Comparison of ENCODE assay signal across 6 cellular contexts in genomic region chr14:106477600-106477999, GRCh38.
DNase-seq lines count a peak whose midpoint lies in the region; ATAC-seq, FAIRE-seq and TF ChIP-seq lines count a peak whose summit lies in the region.
"Not testable (repeated sequence)": the region's sequence is repeated elsewhere in the genome, so short reads cannot be mapped to it uniquely, and the experiment has no call there.

No MANE protein-coding gene starts in this region.

- not testable (repeated sequence) for H3K9me3 ChIP-seq in CD8-positive, alpha-beta T cell (ENCODE audit: low read length); GM12878 (replicated peaks; ENCODE audit: control insufficient read depth, insufficient read depth, low read length)

- RAD21 ChIA-PET in GM12878 (lab: Charles Lee; ENCODE audit: unreplicated experiment): interaction anchor here (1.1 kb wide), 1 partner anchor 41 kb away, joined by 5 read pairs; no protein-coding TSS in a partner anchor

- not testable (repeated sequence) for H4K20me1 ChIP-seq in GM12878 (ENCODE audit: control insufficient read depth, insufficient read depth)

- in situ Hi-C loops in GM12878 (cut with MboI): not testable (repeated sequence)

- not testable (repeated sequence) for BruUV-seq in GM12878 (replicated peaks; lab: Mats Ljungman, UMichigan)

- H3K9me3 Mint-ChIP-seq in CD8-positive, alpha-beta T cell; T-cell; central memory CD8-positive, alpha-beta T cell: not testable (repeated sequence)

- TF ChIP-seq POLR2A in GM12891 (IDR thresholded peaks at IDR 0.05; ENCODE audit: low read depth, low read length); GM12878 (IDR thresholded peaks at IDR 0.05; ENCODE audit: low read depth, low read length): not testable (repeated sequence)

- not testable (repeated sequence) for H3K27me3 ChIP-seq in CD8-positive, alpha-beta T cell (ENCODE audit: insufficient read depth, low read length); GM12878 (replicated peaks in 1 of 2; ENCODE audit: control insufficient read depth in 2 of 2, insufficient read depth in 2 of 2, low read length in 1 of 2)

- not testable (repeated sequence) for DNase-seq in CD8-positive, alpha-beta T cell; GM12891 (ENCODE audit: insufficient read length, low spot score); GM19239 (ENCODE audit: insufficient read length, low spot score); T-cell; GM12878 (ENCODE audit: low read depth, low spot score); central memory CD8-positive, alpha-beta T cell (ENCODE audit: low spot score in 2 of 2)

- H3K4me2 ChIP-seq in GM12878 (ENCODE audit: control insufficient read depth, insufficient read depth): not testable (repeated sequence)

- intact Hi-C loops in CD8-positive, alpha-beta T cell (cut with DNase I, micrococcal nuclease); GM12878 (cut with micrococcal nuclease; ENCODE audit: unreplicated experiment): not testable (repeated sequence)

- peak; percentile 42 for ATAC-seq in CD8-positive, alpha-beta T cell
- ATAC-seq in T-cell (replicated peaks in 1 of 4): peak in 3 of 4 experiments; percentile 39 to 59 (median 43)
- ATAC-seq in GM12878: not testable (repeated sequence)
- peak; percentile 52 for ATAC-seq in central memory CD8-positive, alpha-beta T cell (replicated peaks; ENCODE audit: extremely low read depth, poor library complexity, severe bottlenecking)

- POLR2A ChIA-PET in CD8-positive, alpha-beta T cell (lab: Charles Lee): interaction anchor here (2.2 to 2.4 kb wide), 2 partner anchors 10 to 30 kb away, joined by 5 to 7 read pairs; no protein-coding TSS in a partner anchor
- POLR2A ChIA-PET in T-cell (lab: Charles Lee); GM12878 (lab: Charles Lee): not testable (repeated sequence)

- H3K4me3 Mint-ChIP-seq in CD8-positive, alpha-beta T cell; T-cell; central memory CD8-positive, alpha-beta T cell: not testable (repeated sequence)

- H3K27ac Mint-ChIP-seq in CD8-positive, alpha-beta T cell; T-cell; central memory CD8-positive, alpha-beta T cell (ENCODE audit: low read depth): not testable (repeated sequence)

- H3K27ac ChIP-seq in CD8-positive, alpha-beta T cell (ENCODE audit: low read depth, low read length); GM12878 (ENCODE audit: control insufficient read depth, insufficient read depth): not testable (repeated sequence)

- H3K4me3 ChIP-seq in CD8-positive, alpha-beta T cell (ENCODE audit: low read depth, low read length); GM12878: not testable (repeated sequence)

- H3K36me3 ChIP-seq in CD8-positive, alpha-beta T cell (ENCODE audit: insufficient read depth, low read length); GM12878 (ENCODE audit: control insufficient read depth in 2 of 2, insufficient read depth in 2 of 2, low read length in 1 of 2): not testable (repeated sequence)

- peak; percentile 69 for FAIRE-seq in GM12891 (lab: Jason Lieb, UNC)
- peak; percentile 98 for FAIRE-seq in GM19239 (lab: Jason Lieb, UNC)
- FAIRE-seq in GM12878 (lab: Jason Lieb, UNC): peak; percentile 81

- not testable (repeated sequence) for TF ChIP-seq EP300 in GM12878 (IDR thresholded peaks at IDR 0.05; ENCODE audit: borderline replicate concordance in 1 of 2, control insufficient read depth in 1 of 2, low read depth in 2 of 2, low read length in 2 of 2)

- not testable (repeated sequence) for H3K9ac ChIP-seq in GM12878 (ENCODE audit: control insufficient read depth, insufficient read depth, low read length)

- no CpG with 5 or more reads among the region's 4 CpGs for WGBS in GM12878 (ENCODE audit: insufficient coverage, insufficient replicate concordance, low lambda C conversion rate, missing lambda C conversion rate)

- SMC1A ChIA-PET in GM12878 (lab: Charles Lee; ENCODE audit: uncharacterized antibody, unreplicated experiment): interaction anchor here (1.1 kb wide), 3 partner anchors 9 to 59 kb away, joined by 3 read pairs; no protein-coding TSS in a partner anchor

- not testable (repeated sequence) for H3K79me2 ChIP-seq in GM12878 (ENCODE audit: control insufficient read depth, insufficient read depth, low read length)

- not testable (repeated sequence) for TF ChIP-seq CTCF in CD8-positive, alpha-beta T cell (IDR thresholded peaks at IDR 0.05); GM12878 (IDR thresholded peaks at IDR 0.05 in 2 of 3, conservative IDR thresholded peaks at IDR 0.05 in 1 of 3; ENCODE audit: control insufficient read depth in 2 of 3, extremely low read depth in 1 of 3, insufficient read depth in 1 of 3, low read depth in 3 of 3, low read length in 3 of 3)

- not testable (repeated sequence) for H2AFZ ChIP-seq in GM12878 (ENCODE audit: control insufficient read depth, low read depth, low read length)

- CTCF ChIA-PET in CD8-positive, alpha-beta T cell (lab: Charles Lee): interaction anchor here (0.7 to 2.3 kb wide), 16 partner anchors 9 to 103 kb away, joined by 3 to 15 read pairs (median 4); no protein-coding TSS in a partner anchor
- CTCF ChIA-PET in T-cell (lab: Charles Lee): interaction anchor here (1.1 to 2.0 kb wide), 2 partner anchors 31 to 61 kb away, joined by 5 read pairs; no protein-coding TSS in a partner anchor
- CTCF ChIA-PET in GM12878 (lab: Yijun Ruan, JAX): interaction anchor here (1.1 to 15.3 kb wide), 8 partner anchors 12 to 59 kb away, joined by 3 to 152 read pairs (median 6); no protein-coding TSS in a partner anchor

- not testable (repeated sequence) for H3K4me1 ChIP-seq in CD8-positive, alpha-beta T cell (ENCODE audit: insufficient read depth, low read length); GM12878 (ENCODE audit: control insufficient read depth, insufficient read depth, low read length)

- not testable (repeated sequence) for TF ChIP-seq RAD21 in GM12878 (IDR thresholded peaks at IDR 0.05; ENCODE audit: insufficient read depth, low read depth, low read length)

- not testable (repeated sequence) for H3K27me3 Mint-ChIP-seq in CD8-positive, alpha-beta T cell (ENCODE audit: low read depth); T-cell; central memory CD8-positive, alpha-beta T cell

- H3K36me3 Mint-ChIP-seq in CD8-positive, alpha-beta T cell; T-cell; central memory CD8-positive, alpha-beta T cell (ENCODE audit: insufficient read depth): not testable (repeated sequence)

- H3K4me1 Mint-ChIP-seq in CD8-positive, alpha-beta T cell (ENCODE audit: low read depth); T-cell; central memory CD8-positive, alpha-beta T cell: not testable (repeated sequence)
